Comparison of ENCODE assay signal across 11 cellular contexts in genomic region chr12:104263580-104264358, GRCh38. TPM values are rescaled to one million over a fixed set of nuclear protein-coding genes. Genes with fewer than 3 reads are reported as not detected.
DNase-seq lines count a peak whose midpoint lies in the region; ATAC-seq and TF ChIP-seq lines count a peak whose summit lies in the region.
"Had no signal": no experiment of that assay in that cellular context is flagged by ENCODE, and none has a peak within 500 bp of the region (broad histone marks: within the 10 kb centered on the region; RNA-seq: fewer than 3 reads in every experiment).

No MANE protein-coding gene starts in this region.

- DNase-seq in BJ (ENCODE audit: low read depth) (peak; percentile 82), MV-4-11 (lab: John Stamatoyannopoulos, UW) (peak; percentile 94), Panc1 (ENCODE audit: low read depth, low spot score) (no peak), fibroblast of the conjunctiva (ENCODE audit: low read depth) (peak; percentile 75), sciatic nerve (ENCODE audit: low spot score) (no peak), NCI-H2227 (lab: John Stamatoyannopoulos, UW; ENCODE audit: unreplicated experiment) (no peak)
- DNase-seq in natural killer cell treated with Interleukin-12 subunit alpha and Interleukin-12 subunit beta and Interleukin-15 and Interleukin-18, amount 100 ng/mL, for 72 hours (ENCODE audit: low spot score), result no peak
- DNase-seq: activated CD8-positive, alpha-beta memory T cell treated with anti-CD3 and anti-CD28 coated beads, Interleukin-2, amount 50 U/mL, for 4 hours; cortex of kidney had no signal

- no peaks in the 10 kb centered on the region for H3K27me3 Mint-ChIP-seq in natural killer cell treated with Interleukin-12 subunit alpha and Interleukin-12 subunit beta and Interleukin-15 and Interleukin-18, amount 100 ng/mL, for 72 hours

- ATAC-seq in Panc1 (no peak), sciatic nerve (no peak), GM19351 (IDR thresholded peaks at IDR 0.05; ENCODE audit: unreplicated experiment) (no peak)
- no peak for ATAC-seq in natural killer cell treated with Interleukin-12 subunit alpha and Interleukin-12 subunit beta and Interleukin-15 and Interleukin-18, amount 100 ng/mL, for 72 hours

- H3K9me3 Mint-ChIP-seq in natural killer cell treated with Interleukin-12 subunit alpha and Interleukin-12 subunit beta and Interleukin-15 and Interleukin-18, amount 100 ng/mL, for 72 hours, result no peaks in the 10 kb centered on the region

- TF ChIP-seq CTCF in BJ (IDR thresholded peaks at IDR 0.05; ENCODE audit: insufficient read depth, low read depth, low read length), result no peak
- no peak for TF ChIP-seq CTCF in Panc1 (IDR thresholded peaks at IDR 0.05)

- H3K36me3 Mint-ChIP-seq in natural killer cell treated with Interleukin-12 subunit alpha and Interleukin-12 subunit beta and Interleukin-15 and Interleukin-18, amount 100 ng/mL, for 72 hours, result no peaks in the 10 kb centered on the region

- BruUV-seq in Panc1 (replicated peaks; lab: Mats Ljungman, UMichigan), result no TSS peak

- H3K4me1 ChIP-seq in Panc1 (ENCODE audit: control insufficient read depth, insufficient read depth, low read length), result peaks cover 4% of the 10 kb centered on the region; the same call in 1 of the 2 replicates

- no peak overlapping the region for H3K27ac Mint-ChIP-seq in natural killer cell treated with Interleukin-12 subunit alpha and Interleukin-12 subunit beta and Interleukin-15 and Interleukin-18, amount 100 ng/mL, for 72 hours

- no peaks in the 10 kb centered on the region for H3K36me3 ChIP-seq in BJ (ENCODE audit: control insufficient read depth, insufficient read depth, low read length)
- no peaks in the 10 kb centered on the region for H3K36me3 ChIP-seq in Panc1 (ENCODE audit: control insufficient read depth, insufficient read depth, low read length)
- H3K36me3 ChIP-seq: thoracic aorta had no signal

- H3K4me3 ChIP-seq in BJ (ENCODE audit: low read depth, low read length), result no peak overlapping the region
- H3K4me3 ChIP-seq in Panc1 (ENCODE audit: low read depth in 2 of 2, low read length in 2 of 2), result no peak overlapping the region
- H3K4me3 ChIP-seq: thoracic aorta had no signal

- peak overlapping the region; percentile 65; the same call in 1 of the 2 replicates for H3K27ac ChIP-seq in Panc1 (ENCODE audit: low read length)
- H3K27ac ChIP-seq: thoracic aorta had no signal

- intact Hi-C loops in Panc1 (cut with micrococcal nuclease; ENCODE audit: unreplicated experiment) (no loop called here), sciatic nerve (cut with DNase I) (no loop called here)

- POLR2A ChIA-PET in BJ (lab: Charles Lee) (interaction anchor here (0.6 kb wide), 1 partner anchor 50 kb away, joined by 14 read pairs; no protein-coding TSS in a partner anchor), Panc1 (lab: Charles Lee) (interaction anchor here (0.9 kb wide), 1 partner anchor 13 kb away, joined by 3 read pairs; no protein-coding TSS in a partner anchor)

- H3K4me1 Mint-ChIP-seq in natural killer cell treated with Interleukin-12 subunit alpha and Interleukin-12 subunit beta and Interleukin-15 and Interleukin-18, amount 100 ng/mL, for 72 hours (ENCODE audit: low read depth in 2 of 2), result no peaks in the 10 kb centered on the region

- H3K9me3 ChIP-seq in Panc1 (ENCODE audit: control insufficient read depth, insufficient read depth, low read depth, low read length), result no peaks in the 10 kb centered on the region
- H3K9me3 ChIP-seq: thoracic aorta had no signal

- H3K4me3 Mint-ChIP-seq in natural killer cell treated with Interleukin-12 subunit alpha and Interleukin-12 subunit beta and Interleukin-15 and Interleukin-18, amount 100 ng/mL, for 72 hours, result no peak overlapping the region

- CTCF ChIA-PET in BJ (lab: Yijun Ruan, JAX), result interaction anchor here (0.8 to 1.0 kb wide), 4 partner anchors 9 to 126 kb away, joined by 3 read pairs; partner anchors contain the start of gene NFYB
- CTCF ChIA-PET in Panc1 (lab: Charles Lee), result no interaction called here

- in situ Hi-C loops in Panc1 (cut with HindIII; ENCODE audit: low pct_unique_long_range_greater_than_20kb, low sequenced_read_pairs), result no loop called here

- H3K27me3 ChIP-seq in BJ (ENCODE audit: control insufficient read depth, insufficient read depth, low read length) (no peaks in the 10 kb centered on the region), Panc1 (ENCODE audit: control insufficient read depth, insufficient read depth, low read length) (no peaks in the 10 kb centered on the region)

RNA-seq across cellular contexts. Expression of gene EID3, which starts 39.8 kb away (rescaled TPM):
- polyA plus RNA-seq in BJ (2011; rRNA removed), result 2.0 and 2.5 TPM in 2 replicates
- 7.5 and 11.5 TPM in 2 replicates for polyA minus RNA-seq in BJ (2011; rRNA and poly(A)+ RNA removed)
- 18.5 TPM for total RNA-seq in Panc1 (2021; ENCODE audit: unreplicated experiment)
- polyA plus RNA-seq in Panc1 (2012; ENCODE audit: insufficient read length), result 12.6 TPM
- 10 to 100 TPM in 1 of 2 donors, 1 to 10 TPM in 1; 9.0 to 17.9 TPM for total RNA-seq in natural killer cell treated with Interleukin-12 subunit alpha and Interleukin-12 subunit beta and Interleukin-15 and Interleukin-18, amount 100 ng/mL, for 72 hours
- total RNA-seq in sciatic nerve, result 8.5 TPM

RNA-seq across cellular contexts. Expression of gene TXNRD1, which starts 48.2 kb away (rescaled TPM):
- polyA plus RNA-seq in BJ (2011; rRNA removed), result 744 and 1,028 TPM in 2 replicates
- 593 and 821 TPM in 2 replicates for polyA minus RNA-seq in BJ (2011; rRNA and poly(A)+ RNA removed)
- total RNA-seq in Panc1 (2021; ENCODE audit: unreplicated experiment) (348 TPM), sciatic nerve (98.8 TPM)
- 205 TPM for polyA plus RNA-seq in Panc1 (2012; ENCODE audit: insufficient read length)
- 100 to 1,000 TPM in 1 of 2 donors, 10 to 100 TPM in 1; 75.8 to 103 TPM for total RNA-seq in natural killer cell treated with Interleukin-12 subunit alpha and Interleukin-12 subunit beta and Interleukin-15 and Interleukin-18, amount 100 ng/mL, for 72 hours

Comparison
In these comparisons a context has a peak if more than half of its experiments do, and no peak if none do; other contexts are left out.
1. DNase-seq: peak in BJ (single experiment), MV-4-11 (single experiment) and fibroblast of the conjunctiva (single experiment); none in Panc1 (single experiment), natural killer cell treated with Interleukin-12 subunit alpha and Interleukin-12 subunit beta and Interleukin-15 and Interleukin-18, amount 100 ng/mL, for 72 hours (single experiment), sciatic nerve (single experiment) and NCI-H2227 (single experiment).